9 cellular contexts compared by ENCODE assay signal in genomic region chr18:73235491-73235890, GRCh38.
DNase-seq lines count a peak whose midpoint lies in the region; ATAC-seq and TF ChIP-seq lines count a peak whose summit lies in the region.
"Had no signal": no experiment of that assay in that cellular context is flagged by ENCODE, and none has a peak within 500 bp of the region (broad histone marks: within the 10 kb centered on the region; RNA-seq: fewer than 3 reads in every experiment).

No MANE protein-coding gene starts in this region.

- no peaks in the 10 kb centered on the region for H3K27me3 ChIP-seq in Peyer's patch

- no peaks in the 10 kb centered on the region for H3K36me3 Mint-ChIP-seq in effector memory CD8-positive, alpha-beta T cell (ENCODE audit: insufficient read depth)

- H3K27ac ChIP-seq in Peyer's patch, result no peak overlapping the region

- H3K4me3 Mint-ChIP-seq in effector memory CD8-positive, alpha-beta T cell, result no peak overlapping the region

- H3K27ac Mint-ChIP-seq in effector memory CD8-positive, alpha-beta T cell, result no peak overlapping the region

- no peaks in the 10 kb centered on the region for H3K36me3 ChIP-seq in Peyer's patch

- no peak for TF ChIP-seq POLR2A in Peyer's patch (IDR thresholded peaks at IDR 0.05)

- ATAC-seq in GM21367 (IDR thresholded peaks at IDR 0.05; ENCODE audit: unreplicated experiment) (peak; percentile 81), HG03520 (IDR thresholded peaks at IDR 0.05; ENCODE audit: unreplicated experiment) (peak; percentile 80), Right ventricle myocardium superior (ENCODE audit: poor library complexity) (no peak), HG03280 (IDR thresholded peaks at IDR 0.05; ENCODE audit: unreplicated experiment) (no peak)
- no peak for ATAC-seq in effector memory CD8-positive, alpha-beta T cell (replicated peaks)

- H3K9me3 ChIP-seq in Peyer's patch, result no peaks in the 10 kb centered on the region

- no peak for TF ChIP-seq CTCF in Peyer's patch (IDR thresholded peaks at IDR 0.05)

- DNase-seq in DMS53 treated with DMSO at 0.1 percent for 48 hours (lab: John Stamatoyannopoulos, UW; ENCODE audit: unreplicated experiment), result peak; percentile 95
- DNase-seq in fibroblast of gingiva (ENCODE audit: low read depth), result peak; percentile 76
- DNase-seq in Peyer's patch, result no peak
- no peak for DNase-seq in Right ventricle myocardium superior
- DNase-seq in effector memory CD8-positive, alpha-beta T cell, result no peak
- DNase-seq: posterior cingulate gyrus had no signal

- H3K27me3 Mint-ChIP-seq in effector memory CD8-positive, alpha-beta T cell, result no peaks in the 10 kb centered on the region

- H3K4me1 Mint-ChIP-seq in effector memory CD8-positive, alpha-beta T cell (ENCODE audit: low read depth in 2 of 2), result no peaks in the 10 kb centered on the region

- H3K4me3 ChIP-seq in Peyer's patch, result no peak overlapping the region

- intact Hi-C loops in Right ventricle myocardium superior (cut with DNase I), result no loop called here

- no peaks in the 10 kb centered on the region for H3K4me1 ChIP-seq in Peyer's patch

- peaks cover 6 to 13% of the 10 kb centered on the region in 2 donors for H3K9me3 Mint-ChIP-seq in effector memory CD8-positive, alpha-beta T cell

Comparison
In these comparisons a context has a peak if more than half of its experiments do, and no peak if none do; other contexts are left out.
1. DNase-seq: peak in DMS53 treated with DMSO at 0.1 percent for 48 hours (single experiment) and fibroblast of gingiva (single experiment); none in Peyer's patch (0 of 3), Right ventricle myocardium superior (single experiment) and effector memory CD8-positive, alpha-beta T cell (0 of 3).
2. ATAC-seq: peak in GM21367 (single experiment) and HG03520 (single experiment); none in Right ventricle myocardium superior (single experiment), HG03280 (single experiment) and effector memory CD8-positive, alpha-beta T cell (single experiment).